36 cellular contexts compared by ENCODE assay signal in genomic region chr20:45390931-45391330, GRCh38. TPM values are rescaled to one million over a fixed set of nuclear protein-coding genes. Genes with fewer than 3 reads are reported as not detected.
"Had no signal": no experiment of that assay in that cellular context is flagged by ENCODE, and none has a peak within 500 bp of the region (broad histone marks: within the 10 kb centered on the region; RNA-seq: fewer than 3 reads in every experiment).

No MANE protein-coding gene starts in this region.

- H3K4me1 ChIP-seq: adrenal gland, body of pancreas, esophagus squamous epithelium, gastroesophageal sphincter, heart right ventricle had no signal

- H3K4me3 ChIP-seq: adrenal gland, body of pancreas, esophagus squamous epithelium, gastroesophageal sphincter, heart right ventricle had no signal

- H3K9me3 ChIP-seq: adrenal gland, body of pancreas, esophagus squamous epithelium, gastroesophageal sphincter had no signal

- DNase-seq: activated CD4-positive, alpha-beta memory T cell treated with anti-CD3 and anti-CD28 coated beads for 36 hours; activated CD4-positive, alpha-beta T cell treated with anti-CD3 and anti-CD28 coated beads for 36 hours; activated CD4-positive, alpha-beta T cell treated with anti-CD3 and anti-CD28 coated beads, Interleukin-2, amount 10 ng/mL, durations not matched to agents 24 days and 14 days; activated CD4-positive, CD25-positive, alpha-beta regulatory T cell; activated CD4-positive, CD25-positive, alpha-beta regulatory T cell treated with anti-CD3 and anti-CD28 coated beads, Interleukin-2, amount 50 U/mL, for 72 hours; activated CD8-positive, alpha-beta memory T cell treated with anti-CD3 and anti-CD28 coated beads, Interleukin-2, amount 10 ng/mL, durations not matched to agents 7 days and 5 days; activated CD8-positive, alpha-beta memory T cell treated with anti-CD3 and anti-CD28 coated beads, Interleukin-2, amount 50 U/mL, for 4 hours; activated CD8-positive, alpha-beta T cell treated with anti-CD3 and anti-CD28 coated beads, Interleukin-2, amount 10 ng/mL, durations not matched to agents 7 days and 5 days; activated effector memory CD4-positive, alpha-beta T cell treated with anti-CD3 and anti-CD28 coated beads, Interleukin-2, amount 50 U/mL, for 16 hours; activated naive CD4-positive, alpha-beta T cell treated with anti-CD3 and anti-CD28 coated beads for 36 hours; activated naive CD8-positive, alpha-beta T cell treated with anti-CD3 and anti-CD28 coated beads for 36 hours; activated naive CD8-positive, alpha-beta T cell treated with anti-CD3 and anti-CD28 coated beads, Interleukin-2, amount 50 U/mL, for 24 hours; activated T-cell treated with anti-CD3 and anti-CD28 coated beads, Interleukin-2, amount 50 U/mL, for 1 hour; activated T-cell treated with anti-CD3 and anti-CD28 coated beads, Interleukin-2, amount 50 U/mL, for 48 hours; adrenal gland; amygdala; aorta; body of pancreas; caudate nucleus; cortex of kidney; dermis blood vessel endothelial cell; effector CD4-positive, alpha-beta T cell; effector memory CD8-positive, alpha-beta T cell; esophagus squamous epithelium; foreskin melanocyte; heart right ventricle; T-helper 17 cell; T1000 had no signal

- H3K36me3 ChIP-seq: adrenal gland had no signal

- H3K27me3 ChIP-seq: adrenal gland, body of pancreas, esophagus squamous epithelium, gastroesophageal sphincter, heart right ventricle had no signal

- FAIRE-seq: colon had no signal

- H3K27ac ChIP-seq: adrenal gland, body of pancreas, epithelial cell of prostate, esophagus squamous epithelium, gastroesophageal sphincter, heart right ventricle had no signal

- ATAC-seq: activated CD4-positive, alpha-beta T cell treated with anti-CD3 and anti-CD28 coated beads for 36 hours; activated CD8-positive, alpha-beta memory T cell treated with anti-CD3 and anti-CD28 coated beads, Interleukin-2, amount 10 ng/mL, durations not matched to agents 7 days and 5 days; activated CD8-positive, alpha-beta T cell treated with anti-CD3 and anti-CD28 coated beads, Interleukin-2, amount 10 ng/mL, durations not matched to agents 7 days and 5 days; activated naive CD8-positive, alpha-beta T cell treated with anti-CD3 and anti-CD28 coated beads, Interleukin-2, amount 50 U/mL, for 24 hours; body of pancreas; effector memory CD8-positive, alpha-beta T cell; gastroesophageal sphincter; heart right ventricle; T-helper 17 cell had no signal

RNA-seq across cellular contexts. Expression of gene TP53TG5, which starts 12.8 kb away (rescaled TPM):
- total RNA-seq: activated T-helper 2 cell treated with anti-CD3 and anti-CD28 coated beads, Interferon-gamma antibody, Interleukin-2, Interleukin-4, amounts not matched to agents 10 μg/mL and 5 μg/mL and 100 μg/mL, durations not matched to agents 14 hours and 24 hours and 36 hours; body of pancreas; chondrocyte; dermis blood vessel endothelial cell; esophagus squamous epithelium; fibroblast of lung; fibroblast of villous mesenchyme; gastroesophageal sphincter; glomerular endothelial cell; T-helper 17 cell had no signal
- polyA plus RNA-seq: aorta had no signal
